ENCODE assay signal across 1 cellular context in genomic region chr10:24919629-24920028, GRCh38. TPM values are rescaled to one million over a fixed set of nuclear protein-coding genes. Genes with fewer than 3 reads are reported as not detected.
"Had no signal": no experiment of that assay in that cellular context is flagged by ENCODE, and none has a peak within 500 bp of the region (broad histone marks: within the 10 kb centered on the region; RNA-seq: fewer than 3 reads in every experiment).

No MANE protein-coding gene starts in this region.

RNA-seq across cellular contexts. Expression of gene PRTFDC1, which starts 32.8 kb away (rescaled TPM):
- total RNA-seq: activated B cell treated with CpG ODN at 0.5 μM for 24 hours had no signal
